ENCODE assay signal across 20 cellular contexts in genomic region chr12:129657179-129657578, GRCh38.
"Had no signal": no experiment of that assay in that cellular context is flagged by ENCODE, and none has a peak within 500 bp of the region (broad histone marks: within the 10 kb centered on the region; RNA-seq: fewer than 3 reads in every experiment).

No MANE protein-coding gene starts in this region.

- H3K9me3 Mint-ChIP-seq: immature natural killer cell had no signal

- ATAC-seq: activated CD8-positive, alpha-beta memory T cell treated with anti-CD3 and anti-CD28 coated beads, Interleukin-2, amount 10 ng/mL, durations not matched to agents 7 days and 5 days; activated naive CD4-positive, alpha-beta T cell treated with anti-CD3 and anti-CD28 coated beads, Interleukin-2, amount 50 U/mL, for 72 hours; body of pancreas; gastroesophageal sphincter; left cardiac atrium; T-helper 17 cell had no signal

- H3K27me3 ChIP-seq: body of pancreas, right atrium auricular region, tibial artery had no signal

- H3K4me1 Mint-ChIP-seq: activated CD8-positive, alpha-beta memory T cell treated with anti-CD3 and anti-CD28 coated beads, Interleukin-2, amount 10 ng/mL, durations not matched to agents 7 days and 5 days; immature natural killer cell; naive B cell; T-helper 17 cell had no signal

- H3K27ac ChIP-seq: body of pancreas, coronary artery, gastroesophageal sphincter, right atrium auricular region, skin epidermis, tibial artery had no signal

- H3K4me3 Mint-ChIP-seq: activated CD8-positive, alpha-beta memory T cell treated with anti-CD3 and anti-CD28 coated beads, Interleukin-2, amount 10 ng/mL, durations not matched to agents 7 days and 5 days; activated T-cell treated with anti-CD3 and anti-CD28 coated beads, Interleukin-2, amount 50 U/mL, for 24 hours; immature natural killer cell; naive B cell; T-helper 17 cell had no signal

- H3K36me3 Mint-ChIP-seq: activated CD8-positive, alpha-beta memory T cell treated with anti-CD3 and anti-CD28 coated beads, Interleukin-2, amount 10 ng/mL, durations not matched to agents 7 days and 5 days; activated naive CD4-positive, alpha-beta T cell treated with anti-CD3 and anti-CD28 coated beads, Interleukin-2, amount 50 U/mL, for 72 hours; immature natural killer cell; naive B cell had no signal

- H3K36me3 ChIP-seq: gastroesophageal sphincter, right atrium auricular region, tibial artery had no signal

- DNase-seq: activated CD4-positive, CD25-positive, alpha-beta regulatory T cell; activated CD8-positive, alpha-beta memory T cell treated with anti-CD3 and anti-CD28 coated beads, Interleukin-2, amount 10 ng/mL, durations not matched to agents 7 days and 5 days; activated effector memory CD4-positive, alpha-beta T cell treated with anti-CD3 and anti-CD28 coated beads, Interleukin-2, amount 50 U/mL, for 16 hours; activated T-cell treated with anti-CD3 and anti-CD28 coated beads, Interleukin-2, amount 50 U/mL, for 24 hours; amniotic stem cell; body of pancreas; central memory CD4-positive, alpha-beta T cell; effector CD8-positive, alpha-beta T cell; immature natural killer cell; left cardiac atrium; naive B cell; nucleus accumbens; T-helper 17 cell; tibial artery had no signal

- H3K4me1 ChIP-seq: body of pancreas, gastroesophageal sphincter, right atrium auricular region, tibial artery had no signal

- H3K27me3 Mint-ChIP-seq: activated CD8-positive, alpha-beta memory T cell treated with anti-CD3 and anti-CD28 coated beads, Interleukin-2, amount 10 ng/mL, durations not matched to agents 7 days and 5 days; activated T-cell treated with anti-CD3 and anti-CD28 coated beads, Interleukin-2, amount 50 U/mL, for 24 hours; T-helper 17 cell had no signal

- H3K4me3 ChIP-seq: body of pancreas, coronary artery, gastroesophageal sphincter, lung, right atrium auricular region, skin epidermis, tibial artery had no signal

- H3K9me3 ChIP-seq: body of pancreas, right atrium auricular region had no signal

- H3K27ac Mint-ChIP-seq: activated CD8-positive, alpha-beta memory T cell treated with anti-CD3 and anti-CD28 coated beads, Interleukin-2, amount 10 ng/mL, durations not matched to agents 7 days and 5 days; activated naive CD4-positive, alpha-beta T cell treated with anti-CD3 and anti-CD28 coated beads, Interleukin-2, amount 50 U/mL, for 72 hours; activated T-cell treated with anti-CD3 and anti-CD28 coated beads, Interleukin-2, amount 50 U/mL, for 24 hours; immature natural killer cell; naive B cell; T-helper 17 cell had no signal
